ENCODE assay signal across 1 cellular context in the genomic region with DNA sequence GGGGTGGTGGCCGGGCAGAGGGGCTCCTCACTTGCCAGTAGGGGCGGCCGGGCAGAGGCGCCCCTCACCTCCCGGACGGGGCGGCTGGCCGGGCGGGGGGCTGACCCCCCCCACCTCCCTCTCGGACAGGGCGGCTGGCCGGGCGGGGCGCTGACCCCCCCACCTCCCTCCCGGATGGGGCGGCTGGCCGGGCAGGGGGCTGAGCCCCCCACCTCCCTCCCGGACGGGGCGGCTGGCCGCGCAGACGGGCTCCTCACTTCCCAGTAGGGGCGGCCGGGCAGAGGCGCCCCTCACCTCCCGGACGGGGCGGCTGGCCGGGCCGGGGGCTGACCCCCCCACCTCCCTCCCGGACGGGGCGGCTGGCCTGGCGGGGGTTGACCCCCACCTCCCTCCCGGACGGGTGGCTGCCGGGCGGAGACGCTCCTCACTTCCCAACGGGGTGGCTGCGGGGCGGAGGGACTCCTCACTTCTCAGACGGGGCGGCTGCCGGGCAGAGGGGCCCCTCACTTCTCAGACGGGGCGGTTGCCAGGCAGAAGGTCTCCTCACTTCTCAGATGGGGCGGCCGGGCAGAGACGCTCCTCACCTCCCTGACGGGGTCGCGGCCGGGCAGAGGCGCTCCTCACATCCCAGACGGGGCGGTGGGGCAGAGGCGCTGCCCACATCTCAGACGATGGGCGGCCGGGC. TPM values are rescaled to one million over a fixed set of nuclear protein-coding genes. Genes with fewer than 3 reads are reported as not detected.
"Had no signal": no experiment of that assay in that cellular context is flagged by ENCODE, and none has a peak within 500 bp of the region (broad histone marks: within the 10 kb centered on the region; RNA-seq: fewer than 3 reads in every experiment).

No MANE protein-coding gene starts in this region.

RNA-seq across cellular contexts. Expression of gene NCKAP1L, which starts 9.4 kb away (rescaled TPM):
- total RNA-seq: G401 had no signal

RNA-seq across cellular contexts. Expression of gene GTSF1, which starts 14.8 kb away (rescaled TPM):
- total RNA-seq: G401 had no signal
